In the genomic region with DNA sequence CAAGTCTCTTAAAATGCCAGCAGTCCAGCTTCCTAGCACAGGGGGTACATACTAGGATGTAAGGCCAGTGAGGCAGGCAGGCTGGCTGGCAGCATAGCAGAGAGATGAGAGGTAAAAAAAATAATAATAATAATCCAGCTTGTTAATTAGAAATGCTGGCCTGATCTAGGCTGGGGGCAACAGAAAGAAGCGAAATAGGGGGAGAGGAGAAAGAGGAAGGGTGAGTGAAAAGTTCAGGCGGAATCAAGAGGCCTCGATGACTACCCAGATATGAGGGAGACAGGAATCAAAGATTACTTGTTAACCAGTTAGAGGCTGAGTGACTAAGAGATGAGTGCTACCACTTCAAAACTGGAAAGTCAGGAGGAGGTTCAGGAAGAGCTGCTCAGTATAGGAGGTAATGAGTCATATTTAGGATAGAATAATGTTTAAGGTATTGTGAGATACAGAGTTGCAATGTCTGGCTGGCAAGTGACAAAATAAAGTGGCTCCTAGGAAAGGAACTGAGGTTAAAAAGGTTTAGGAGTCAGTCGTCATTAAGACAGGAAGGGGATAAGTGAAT, we compare ENCODE assay signal across 11 cellular contexts. TPM values are rescaled to one million over a fixed set of nuclear protein-coding genes. Genes with fewer than 3 reads are reported as not detected.
DNase-seq lines count a peak whose midpoint lies in the region; ATAC-seq and TF ChIP-seq lines count a peak whose summit lies in the region.
"Had no signal": no experiment of that assay in that cellular context is flagged by ENCODE, and none has a peak within 500 bp of the region (broad histone marks: within the 10 kb centered on the region; RNA-seq: fewer than 3 reads in every experiment).

No MANE protein-coding gene starts in this region.

- intact Hi-C loops in transverse colon (cut with DNase I; ENCODE audit: low total_unique reads) (no loop called here), ascending aorta (cut with DNase I) (loop anchor here (1.0 to 10.0 kb wide), 5 partner anchors 232 to 1488 kb away; a partner anchor contains a TSS)

- peaks cover 52% of the 10 kb centered on the region for H3K79me2 ChIP-seq in DOHH2 (ENCODE audit: control insufficient read depth, low read length)
- H3K79me2 ChIP-seq in H9 (ENCODE audit: insufficient read depth, low read length) = no peaks in the 10 kb centered on the region; the same call in 1 of the 2 replicates

- H3K9ac ChIP-seq in H9 (ENCODE audit: extremely low read depth, insufficient read length, low read length) = no peak overlapping the region

- no peaks in the 10 kb centered on the region for H3K36me3 Mint-ChIP-seq in natural killer cell treated with Interleukin-12 subunit alpha and Interleukin-12 subunit beta and Interleukin-15 and Interleukin-18, amount 100 ng/mL, for 72 hours
- peaks cover 0 to 10% (median 0%) of the 10 kb centered on the region in 3 experiments; a peak in 4 of 7 replicates for H3K36me3 Mint-ChIP-seq in H9 (ENCODE audit: insufficient read depth in 1 of 3, low read depth in 3 of 3)

- no peak overlapping the region for H3T11ph ChIP-seq in H9 (ENCODE audit: low read length)

- 54 to 70% methylated on average over 4 of the region's 4 CpGs for WGBS in transverse colon (ENCODE audit: low coverage in 1 of 2), 2 donors
- no CpG with 5 or more reads among the region's 4 CpGs for WGBS in H9 (ENCODE audit: extremely low coverage, insufficient read length, low lambda C conversion rate)

- H4K20me1 ChIP-seq in DOHH2 (ENCODE audit: control insufficient read depth, insufficient read depth, low read depth, low read length) = no peaks in the 10 kb centered on the region
- H4K20me1 ChIP-seq in H9 (ENCODE audit: control insufficient read depth, insufficient read depth, insufficient read length) = no peaks in the 10 kb centered on the region

- no peak overlapping the region for H3K23ac ChIP-seq in H9 (ENCODE audit: insufficient read length, low read depth, low read length)

- H4K5ac ChIP-seq in H9 (ENCODE audit: insufficient read length, low read depth, low read length) = no peak overlapping the region

- no peaks in the 10 kb centered on the region for H3K9me3 Mint-ChIP-seq in natural killer cell treated with Interleukin-12 subunit alpha and Interleukin-12 subunit beta and Interleukin-15 and Interleukin-18, amount 100 ng/mL, for 72 hours
- no peaks in the 10 kb centered on the region for H3K9me3 Mint-ChIP-seq in H9

- H3K36me3 ChIP-seq in DOHH2 (ENCODE audit: control insufficient read depth, low read length) (peaks cover 27% of the 10 kb centered on the region), transverse colon (peaks cover 0 to 19% (median 0%) of the 10 kb centered on the region in 4 donors), ascending aorta (peaks cover 0 to 17% of the 10 kb centered on the region in 2 donors)

- no peak overlapping the region for H2AFZ ChIP-seq in H9 (ENCODE audit: low read length)

- H3K4me3 Mint-ChIP-seq in natural killer cell treated with Interleukin-12 subunit alpha and Interleukin-12 subunit beta and Interleukin-15 and Interleukin-18, amount 100 ng/mL, for 72 hours = peak overlapping the region; percentile 1
- H3K4me3 Mint-ChIP-seq in H9 = no peak overlapping the region

- no peak overlapping the region for H3K4ac ChIP-seq in H9 (ENCODE audit: low read depth, low read length)

- no peaks in the 10 kb centered on the region for H3K27me3 Mint-ChIP-seq in natural killer cell treated with Interleukin-12 subunit alpha and Interleukin-12 subunit beta and Interleukin-15 and Interleukin-18, amount 100 ng/mL, for 72 hours
- H3K27me3 Mint-ChIP-seq in H9 (ENCODE audit: low read depth) = no peaks in the 10 kb centered on the region; the same call in none of the 2 replicates

- no peaks in the 10 kb centered on the region for H3K9me2 ChIP-seq in DOHH2 (replicated peaks; ENCODE audit: control insufficient read depth, low read length)

- H2AK5ac ChIP-seq in H9 (ENCODE audit: insufficient read length, low read length) = no peak overlapping the region

- no peak overlapping the region for H2BK5ac ChIP-seq in H9 (ENCODE audit: insufficient read length, low read length)

- no peak overlapping the region for H2BK120ac ChIP-seq in H9 (ENCODE audit: low read depth, low read length, poor library complexity, severe bottlenecking)

- no peak for ATAC-seq in natural killer cell treated with Interleukin-12 subunit alpha and Interleukin-12 subunit beta and Interleukin-15 and Interleukin-18, amount 100 ng/mL, for 72 hours

- H3K79me1 ChIP-seq in H9 (ENCODE audit: insufficient read depth, low read depth, low read length, poor library complexity, severe bottlenecking) = no peaks in the 10 kb centered on the region

- H2BK20ac ChIP-seq in H9 (ENCODE audit: low read depth, low read length, poor library complexity, severe bottlenecking) = no peak overlapping the region

- no peak overlapping the region for H3K27ac Mint-ChIP-seq in natural killer cell treated with Interleukin-12 subunit alpha and Interleukin-12 subunit beta and Interleukin-15 and Interleukin-18, amount 100 ng/mL, for 72 hours
- peak overlapping the region in 1 of 3 experiments; percentile 32; a peak in 1 of 7 replicates for H3K27ac Mint-ChIP-seq in H9

- H3K4me2 ChIP-seq in DOHH2 (ENCODE audit: low read length) (peak overlapping the region; percentile 96), H9 (ENCODE audit: insufficient read depth, insufficient read length, low read length) (no peak overlapping the region)

- peaks cover 17% of the 10 kb centered on the region; the same call in 1 of the 2 replicates for H3F3A ChIP-seq in DOHH2 (ENCODE audit: control insufficient read depth, insufficient read depth)

- H3K4me3 ChIP-seq in DOHH2 (ENCODE audit: low read length) (no peak overlapping the region), astrocyte of the spinal cord (ENCODE audit: low read depth, low read length) (no peak overlapping the region), transverse colon (no peak overlapping the region), ascending aorta (no peak overlapping the region)

- no peak for TF ChIP-seq CTCF in DOHH2 (IDR thresholded peaks at IDR 0.05; ENCODE audit: low read depth, low read length, poor library complexity, severe bottlenecking)
- no peak for TF ChIP-seq CTCF in astrocyte of the spinal cord (IDR thresholded peaks at IDR 0.05; ENCODE audit: low read depth, low read length)
- TF ChIP-seq CTCF in transverse colon (IDR thresholded peaks at IDR 0.05) = no peak
- TF ChIP-seq CTCF in ascending aorta (IDR thresholded peaks at IDR 0.05) = no peak
- no peak for TF ChIP-seq CTCF in H9 (conservative IDR thresholded peaks at IDR 0.05)

- TF ChIP-seq EP300 in transverse colon (IDR thresholded peaks at IDR 0.05; ENCODE audit: low read depth) = no peak

- no peak overlapping the region for H2BK15ac ChIP-seq in H9 (ENCODE audit: low read depth, low read length)

- TF ChIP-seq POLR2A in transverse colon (IDR thresholded peaks at IDR 0.05) = no peak

- no peak overlapping the region for H3K18ac ChIP-seq in H9 (ENCODE audit: insufficient read length, low read depth, low read length)

- H3K27me3 ChIP-seq in DOHH2 (ENCODE audit: control insufficient read depth, low read length) (no peaks in the 10 kb centered on the region), transverse colon (no peaks in the 10 kb centered on the region), ascending aorta (no peaks in the 10 kb centered on the region), H9 (ENCODE audit: insufficient read depth, low read length) (no peaks in the 10 kb centered on the region)

- no peak overlapping the region for H3K56ac ChIP-seq in H9 (ENCODE audit: insufficient read length, low read depth, low read length)

- DNase-seq in LoVo (ENCODE audit: low spot score) (peak; percentile 31), astrocyte of the spinal cord (ENCODE audit: low read depth, low spot score) (peak; percentile 79), transverse colon (no peak), ascending aorta (ENCODE audit: low spot score in 2 of 2) (no peak), H9 (no peak)
- no peak for DNase-seq in natural killer cell treated with Interleukin-12 subunit alpha and Interleukin-12 subunit beta and Interleukin-15 and Interleukin-18, amount 100 ng/mL, for 72 hours (ENCODE audit: low spot score)
- DNase-seq in activated CD8-positive, alpha-beta memory T cell treated with anti-CD3 and anti-CD28 coated beads for 24 hours = no peak
- DNase-seq: activated CD4-positive, CD25-positive, alpha-beta regulatory T cell; effector CD4-positive, alpha-beta T cell; NCI-H2081 had no signal

- H3K27ac ChIP-seq in DOHH2 (ENCODE audit: low read depth, low read length) (no peak overlapping the region), transverse colon (no peak overlapping the region), ascending aorta (no peak overlapping the region), H9 (ENCODE audit: insufficient read length, low read depth, low read length) (no peak overlapping the region)

- H3K23me2 ChIP-seq in H9 (ENCODE audit: insufficient read length, low read depth, low read length, poor library complexity, severe bottlenecking) = peaks cover 6% of the 10 kb centered on the region

- H3K4me1 ChIP-seq in DOHH2 (ENCODE audit: control insufficient read depth, low read length) (peaks cover 43% of the 10 kb centered on the region), transverse colon (peaks cover 10 to 18% (median 14%) of the 10 kb centered on the region in 4 donors), ascending aorta (peaks cover 5 to 7% of the 10 kb centered on the region in 2 donors), H9 (ENCODE audit: insufficient read depth, low read length) (peaks cover 2% of the 10 kb centered on the region; the same call in 1 of the 2 replicates)

- H3K9me3 ChIP-seq in DOHH2 (ENCODE audit: control insufficient read depth, insufficient read depth, low read length) (no peaks in the 10 kb centered on the region), transverse colon (no peaks in the 10 kb centered on the region), ascending aorta (no peaks in the 10 kb centered on the region), H9 (ENCODE audit: control insufficient read depth, low read depth, low read length) (no peaks in the 10 kb centered on the region)

- peaks cover 26 to 40% of the 10 kb centered on the region in 2 donors for H3K4me1 Mint-ChIP-seq in natural killer cell treated with Interleukin-12 subunit alpha and Interleukin-12 subunit beta and Interleukin-15 and Interleukin-18, amount 100 ng/mL, for 72 hours (ENCODE audit: low read depth in 2 of 2)
- peaks cover 16 to 20% of the 10 kb centered on the region in 2 experiments for H3K4me1 Mint-ChIP-seq in H9

- H4K91ac ChIP-seq in H9 (ENCODE audit: insufficient read length, low read depth, low read length) = no peak overlapping the region

- H2BK12ac ChIP-seq in H9 (ENCODE audit: insufficient read length, low read depth, low read length) = no peak overlapping the region

- no peak overlapping the region for H4K8ac ChIP-seq in H9 (replicated peaks; ENCODE audit: insufficient read length, low read depth, low read length)

- no peak overlapping the region for H3K14ac ChIP-seq in H9 (ENCODE audit: insufficient read depth, low read length)

- in situ Hi-C loops in astrocyte of the spinal cord (cut with HindIII; ENCODE audit: low sequenced_read_pairs) (no loop called here), transverse colon (cut with MboI; ENCODE audit: low pct_ligation_motif_present in 1 of 4, low pct_unique_long_range_greater_than_20kb in 1 of 4, low sequenced_read_pairs in 3 of 4) (no loop called here)

RNA-seq across cellular contexts. Expression of a gene that starts 2.8 kb away (rescaled TPM):
- total RNA-seq in natural killer cell treated with Interleukin-12 subunit alpha and Interleukin-12 subunit beta and Interleukin-15 and Interleukin-18, amount 100 ng/mL, for 72 hours = 1 to 10 TPM; 8.5 to 9.3 TPM
- 1 to 10 TPM in 3 of 4 donors, under 1 TPM in 1; 0.60 to 5.6 (median 3.9) TPM for total RNA-seq in transverse colon
- total RNA-seq in ascending aorta = 0.32 TPM
- 12.7 and 15.7 TPM in 2 replicates for total RNA-seq in H9 (2021)

RNA-seq across cellular contexts. Expression of a gene that starts 28.2 kb away (rescaled TPM):
- not detected for total RNA-seq in natural killer cell treated with Interleukin-12 subunit alpha and Interleukin-12 subunit beta and Interleukin-15 and Interleukin-18, amount 100 ng/mL, for 72 hours
- total RNA-seq in transverse colon = under 1 TPM in 2 of 4 donors, not detected in 2; 0.16 to 0.27 TPM
- total RNA-seq in ascending aorta = not detected
- total RNA-seq in H9 (2021) = 0.61 and 0.81 TPM in 2 replicates

Comparison
In these comparisons a context has a peak if more than half of its experiments do, and no peak if none do; other contexts are left out.
1. DNase-seq: peak in LoVo (single experiment) and astrocyte of the spinal cord (single experiment); none in natural killer cell treated with Interleukin-12 subunit alpha and Interleukin-12 subunit beta and Interleukin-15 and Interleukin-18, amount 100 ng/mL, for 72 hours (single experiment), transverse colon (single experiment), ascending aorta (0 of 2), H9 (single experiment) and activated CD8-positive, alpha-beta memory T cell treated with anti-CD3 and anti-CD28 coated beads for 24 hours (single experiment).